ENCODE assay signal across 15 cellular contexts in genomic region chr11:130470832-130471706, GRCh38. TPM values are rescaled to one million over a fixed set of nuclear protein-coding genes. Genes with fewer than 3 reads are reported as not detected.
DNase-seq lines count a peak whose midpoint lies in the region; ATAC-seq and TF ChIP-seq lines count a peak whose summit lies in the region.
"Had no signal": no experiment of that assay in that cellular context is flagged by ENCODE, and none has a peak within 500 bp of the region (broad histone marks: within the 10 kb centered on the region; RNA-seq: fewer than 3 reads in every experiment).

No MANE protein-coding gene starts in this region.

- H3K4me1 ChIP-seq in osteoblast (ENCODE audit: insufficient read depth, low read length): peaks cover 6% of the 10 kb centered on the region
- H3K4me1 ChIP-seq: BLaER1, Caco-2 had no signal

- H3K36me3 ChIP-seq in osteoblast (ENCODE audit: insufficient read depth, low read length): no peaks in the 10 kb centered on the region
- H3K36me3 ChIP-seq: BLaER1 had no signal

- no peak for ATAC-seq in HG02642 (IDR thresholded peaks at IDR 0.05; ENCODE audit: poor library complexity, unreplicated experiment)
- no peak for ATAC-seq in stimulated activated naive CD8-positive, alpha-beta T cell treated with anti-CD3 and anti-CD28 coated beads, Interleukin-15, amount 100 ng/mL, for 72 hours
- ATAC-seq: GM12878 had no signal

- no peak for TF ChIP-seq CTCF in osteoblast (IDR thresholded peaks at IDR 0.05; ENCODE audit: extremely low read depth, low read depth, low read length)

- H3K4me2 ChIP-seq in osteoblast (ENCODE audit: insufficient read depth, low read length): no peak overlapping the region
- H3K4me2 ChIP-seq: BLaER1 had no signal

- H3K79me2 ChIP-seq in osteoblast (ENCODE audit: insufficient read depth, low read length): no peaks in the 10 kb centered on the region

- H3K27ac ChIP-seq in osteoblast (ENCODE audit: low read depth, low read length): no peak overlapping the region
- H3K27ac ChIP-seq: BLaER1, GM23248 had no signal

- H2AFZ ChIP-seq in osteoblast (ENCODE audit: low read length): no peak overlapping the region
- H2AFZ ChIP-seq: GM23248 had no signal

- no peak overlapping the region for H3K4me3 Mint-ChIP-seq in stimulated activated naive CD8-positive, alpha-beta T cell treated with anti-CD3 and anti-CD28 coated beads, Interleukin-15, amount 100 ng/mL, for 72 hours
- H3K4me3 Mint-ChIP-seq: CD8-positive, alpha-beta memory T cell had no signal

- no peaks in the 10 kb centered on the region for H4K20me1 ChIP-seq in osteoblast (ENCODE audit: insufficient read depth, low read length)
- H4K20me1 ChIP-seq: BLaER1 had no signal

- DNase-seq in 8988T (peak; percentile 14), AG20443 (ENCODE audit: low spot score) (peak; percentile 1), islet precursor cell (peak; percentile 38), osteoblast (ENCODE audit: insufficient read length, low spot score, missing footprints) (peak; percentile 76)
- DNase-seq in stimulated activated CD4-positive, alpha-beta T cell treated with anti-CD3 and anti-CD28 coated beads, Interleukin-4, amount 100 ng/mL, for 1 hour: no peak
- no peak for DNase-seq in stimulated activated naive CD8-positive, alpha-beta T cell treated with anti-CD3 and anti-CD28 coated beads, Interleukin-15, amount 100 ng/mL, for 72 hours
- DNase-seq: AML-193; CD8-positive, alpha-beta memory T cell; GM23248 had no signal

- H3K9me3 ChIP-seq in osteoblast (ENCODE audit: low read depth, low read length): no peaks in the 10 kb centered on the region
- H3K9me3 ChIP-seq: BLaER1, Caco-2 had no signal

- no peaks in the 10 kb centered on the region for H3K27me3 Mint-ChIP-seq in stimulated activated naive CD8-positive, alpha-beta T cell treated with anti-CD3 and anti-CD28 coated beads, Interleukin-15, amount 100 ng/mL, for 72 hours

- no peaks in the 10 kb centered on the region for H3K27me3 ChIP-seq in osteoblast (ENCODE audit: insufficient read depth, low read length)
- H3K27me3 ChIP-seq: BLaER1 had no signal

- H3K9me3 Mint-ChIP-seq in stimulated activated naive CD8-positive, alpha-beta T cell treated with anti-CD3 and anti-CD28 coated beads, Interleukin-15, amount 100 ng/mL, for 72 hours: no peaks in the 10 kb centered on the region
- H3K9me3 Mint-ChIP-seq: CD8-positive, alpha-beta memory T cell had no signal

- H3K4me3 ChIP-seq in osteoblast (ENCODE audit: insufficient read depth, low read length): no peak overlapping the region
- H3K4me3 ChIP-seq: BLaER1, GM12878, GM23248 had no signal

- no peak overlapping the region for H3K27ac Mint-ChIP-seq in stimulated activated naive CD8-positive, alpha-beta T cell treated with anti-CD3 and anti-CD28 coated beads, Interleukin-15, amount 100 ng/mL, for 72 hours
- H3K27ac Mint-ChIP-seq: CD8-positive, alpha-beta memory T cell had no signal

- no peaks in the 10 kb centered on the region for H3K4me1 Mint-ChIP-seq in stimulated activated naive CD8-positive, alpha-beta T cell treated with anti-CD3 and anti-CD28 coated beads, Interleukin-15, amount 100 ng/mL, for 72 hours
- H3K4me1 Mint-ChIP-seq: CD8-positive, alpha-beta memory T cell had no signal

RNA-seq across cellular contexts. Expression of gene ADAMTS15, which starts 22.6 kb away (rescaled TPM):
- 2.1 and 4.3 TPM in 2 replicates for total RNA-seq in osteoblast
- total RNA-seq: CD8-positive, alpha-beta memory T cell; G401; GM12878 had no signal

RNA-seq across cellular contexts. Expression of gene ADAMTS8, which starts 42.7 kb away (rescaled TPM):
- total RNA-seq in osteoblast: under 0.01 TPM in 1 of 2 replicates, not detected in the other
- total RNA-seq: A673; Caco-2; CD8-positive, alpha-beta memory T cell; G401; GM12878 had no signal

Comparison
In these comparisons a context has a peak if more than half of its experiments do, and no peak if none do; other contexts are left out.
1. DNase-seq: peak in 8988T (single experiment), AG20443 (single experiment), islet precursor cell (single experiment) and osteoblast (single experiment); none in stimulated activated CD4-positive, alpha-beta T cell treated with anti-CD3 and anti-CD28 coated beads, Interleukin-4, amount 100 ng/mL, for 1 hour (single experiment) and stimulated activated naive CD8-positive, alpha-beta T cell treated with anti-CD3 and anti-CD28 coated beads, Interleukin-15, amount 100 ng/mL, for 72 hours (0 of 2).